8 cellular contexts compared by ENCODE assay signal in the genomic region with DNA sequence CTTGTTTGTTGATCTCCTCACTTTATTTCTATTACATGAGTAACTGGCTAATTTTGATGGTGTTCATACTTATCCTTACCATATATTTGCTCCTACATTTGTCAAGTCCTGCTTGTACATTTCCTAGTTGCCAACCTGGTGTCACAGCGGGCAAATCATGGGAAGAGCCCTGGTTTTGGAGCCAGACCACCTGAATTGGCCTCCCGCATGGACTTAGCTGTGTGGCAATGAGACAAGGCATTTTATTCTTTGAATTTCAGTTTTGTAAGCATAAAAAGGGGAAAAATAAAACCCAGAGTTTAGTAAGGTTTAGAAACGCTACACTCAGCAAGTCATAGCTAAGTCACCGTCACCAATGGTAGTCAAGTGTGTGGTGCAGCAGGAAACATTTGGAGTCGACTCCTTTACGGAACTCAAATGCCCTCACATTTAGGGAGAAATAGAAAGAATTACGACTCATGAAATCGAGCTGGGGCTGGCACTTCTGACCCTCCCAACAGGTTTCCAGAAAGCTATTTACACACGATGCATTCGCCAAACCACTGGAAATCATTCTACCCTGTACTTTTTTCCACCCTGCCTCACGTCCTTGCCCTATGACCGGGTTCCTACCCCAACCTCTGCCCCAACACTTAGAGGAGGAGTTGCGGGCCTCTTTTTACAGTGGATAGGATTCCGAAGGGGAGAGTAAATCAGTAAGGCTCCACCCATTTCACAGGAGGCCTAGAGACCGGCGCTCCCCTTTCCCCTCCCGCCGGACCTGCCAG. TPM values are rescaled to one million over a fixed set of nuclear protein-coding genes. Genes with fewer than 3 reads are reported as not detected.
DNase-seq lines count a peak whose midpoint lies in the region; ATAC-seq and TF ChIP-seq lines count a peak whose summit lies in the region.

No MANE protein-coding gene starts in this region.

- no peaks in the 10 kb centered on the region for H3K9me3 Mint-ChIP-seq in glutamatergic neuron (ENCODE audit: unreplicated experiment)

- no peaks in the 10 kb centered on the region for H3K36me3 Mint-ChIP-seq in glutamatergic neuron (ENCODE audit: unreplicated experiment)

- CTCF ChIA-PET in HEK293T (lab: Yijun Ruan, JAX): no interaction called here

- H3K4me1 ChIP-seq in right atrium auricular region: peaks cover 0 to 11% of the 10 kb centered on the region in 2 donors

- no peaks in the 10 kb centered on the region for H3K4me1 Mint-ChIP-seq in glutamatergic neuron (ENCODE audit: low read depth, unreplicated experiment)

- intact Hi-C loops in left ventricle myocardium superior (cut with micrococcal nuclease): no loop called here
- intact Hi-C loops in sciatic nerve (cut with DNase I): no loop called here

- H3K36me3 ChIP-seq in right atrium auricular region: no peaks in the 10 kb centered on the region

- TF ChIP-seq CTCF in right atrium auricular region (IDR thresholded peaks at IDR 0.05): no peak
- TF ChIP-seq CTCF in VCaP (conservative IDR thresholded peaks at IDR 0.05): no peak
- TF ChIP-seq CTCF in glutamatergic neuron (IDR thresholded peaks at IDR 0.05; ENCODE audit: partially characterized antibody, unreplicated experiment): no peak

- H3K4me3 ChIP-seq in right atrium auricular region: peak overlapping the region; percentile 70 to 82

- H3K27ac ChIP-seq in right atrium auricular region (peak overlapping the region; percentile 95 to 96), VCaP (peak overlapping the region; percentile 93)

- POLR2A ChIA-PET in HEK293T (lab: Yijun Ruan, JAX): interaction anchor here (1.2 kb wide), 1 partner anchor 15 kb away, joined by 4 read pairs; no protein-coding TSS in a partner anchor

- H3K4me3 Mint-ChIP-seq in glutamatergic neuron (ENCODE audit: unreplicated experiment): peak overlapping the region; percentile 82

- no peaks in the 10 kb centered on the region for H3K9me3 ChIP-seq in right atrium auricular region

- H3K27ac Mint-ChIP-seq in glutamatergic neuron (ENCODE audit: unreplicated experiment): no peak overlapping the region

- no peak for DNase-seq in right atrium auricular region (ENCODE audit: low spot score)
- DNase-seq in left ventricle myocardium superior: no peak
- DNase-seq in glutamatergic neuron: no peak
- no peak for DNase-seq in sciatic nerve (ENCODE audit: low spot score)
- no peak for DNase-seq in HEK293T (ENCODE audit: extremely low spot score)
- DNase-seq in dermis blood vessel endothelial cell: no peak

- H3K27me3 ChIP-seq in right atrium auricular region: no peaks in the 10 kb centered on the region

- ATAC-seq in left ventricle myocardium superior (no peak), sciatic nerve (peak; percentile 11), HG03139 (IDR thresholded peaks at IDR 0.05; ENCODE audit: unreplicated experiment) (no peak)

- H3K27me3 Mint-ChIP-seq in glutamatergic neuron (ENCODE audit: unreplicated experiment): peaks cover 5% of the 10 kb centered on the region

TF ChIP-seq in HEK293T, 16 proteins besides CTCF, POLR2A, EP300 and RAD21:
- TF ChIP-seq FOXK2 (IDR thresholded peaks at IDR 0.05) (no peak), ELF4 (IDR thresholded peaks at IDR 0.05) (no peak), SUZ12 (IDR thresholded peaks at IDR 0.05) (no peak), FOXA1 (IDR thresholded peaks at IDR 0.05) (no peak), SP1 (IDR thresholded peaks at IDR 0.05) (no peak), ARNT (IDR thresholded peaks at IDR 0.05) (no peak), CTBP1 (IDR thresholded peaks at IDR 0.05; ENCODE audit: borderline replicate concordance) (no peak), HDGF (IDR thresholded peaks at IDR 0.05; ENCODE audit: borderline replicate concordance) (no peak), BHLHE40 (IDR thresholded peaks at IDR 0.05; ENCODE audit: borderline replicate concordance) (no peak), L3MBTL2 (conservative IDR thresholded peaks at IDR 0.05) (no peak), TARDBP (IDR thresholded peaks at IDR 0.05) (no peak), LEF1 (IDR thresholded peaks at IDR 0.05; ENCODE audit: borderline replicate concordance) (no peak), ZNF384 (IDR thresholded peaks at IDR 0.05) (no peak), FOXM1 (IDR thresholded peaks at IDR 0.05; ENCODE audit: borderline replicate concordance) (no peak), NFRKB (IDR thresholded peaks at IDR 0.05) (no peak)
- TF ChIP-seq, protein P1, sequence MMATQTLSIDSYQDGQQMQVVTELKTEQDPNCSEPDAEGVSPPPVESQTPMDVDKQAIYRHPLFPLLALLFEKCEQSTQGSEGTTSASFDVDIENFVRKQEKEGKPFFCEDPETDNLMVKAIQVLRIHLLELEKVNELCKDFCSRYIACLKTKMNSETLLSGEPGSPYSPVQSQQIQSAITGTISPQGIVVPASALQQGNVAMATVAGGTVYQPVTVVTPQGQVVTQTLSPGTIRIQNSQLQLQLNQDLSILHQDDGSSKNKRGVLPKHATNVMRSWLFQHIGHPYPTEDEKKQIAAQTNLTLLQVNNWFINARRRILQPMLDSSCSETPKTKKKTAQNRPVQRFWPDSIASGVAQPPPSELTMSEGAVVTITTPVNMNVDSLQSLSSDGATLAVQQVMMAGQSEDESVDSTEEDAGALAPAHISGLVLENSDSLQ (IDR thresholded peaks at IDR 0.05): no peak
TF ChIP-seq in HEK293T: peak in this region for 0.

RNA-seq across cellular contexts. Expression of a gene that starts 0.5 kb away (rescaled TPM):
- total RNA-seq in right atrium auricular region: 100 to 1,000 TPM; 171 to 258 TPM
- total RNA-seq in left ventricle myocardium superior: 329 TPM
- 3.6 TPM for total RNA-seq in glutamatergic neuron (ENCODE audit: unreplicated experiment)
- 33.7 TPM for total RNA-seq in sciatic nerve
- 41.1 and 44.2 TPM in 2 replicates for total RNA-seq in dermis blood vessel endothelial cell
